8 cellular contexts compared by ENCODE assay signal in genomic region chr1:203271018-203271743, GRCh38. TPM values are rescaled to one million over a fixed set of nuclear protein-coding genes. Genes with fewer than 3 reads are reported as not detected.
DNase-seq lines count a peak whose midpoint lies in the region; ATAC-seq and TF ChIP-seq lines count a peak whose summit lies in the region.

No MANE protein-coding gene starts in this region.

- CTCF ChIA-PET in activated naive CD4-positive, alpha-beta T cell treated with anti-CD3 and anti-CD28 coated beads for 36 hours (lab: Charles Lee): interaction anchor here (0.6 to 11.2 kb wide), 14 partner anchors 18 to 234 kb away, joined by 3 to 686 read pairs (median 31); partner anchors contain the start of genes BTG2 and FMOD

- no peaks in the 10 kb centered on the region for H3K9me3 Mint-ChIP-seq in activated naive CD4-positive, alpha-beta T cell treated with anti-CD3 and anti-CD28 coated beads for 36 hours

- H3K27ac ChIP-seq in right atrium auricular region (no peak overlapping the region), skeletal muscle tissue (ENCODE audit: low read depth, low read length) (peak overlapping the region; percentile 69)

- H3K27me3 Mint-ChIP-seq in activated naive CD4-positive, alpha-beta T cell treated with anti-CD3 and anti-CD28 coated beads for 36 hours (ENCODE audit: low read depth): no peaks in the 10 kb centered on the region

- intact Hi-C loops in activated naive CD4-positive, alpha-beta T cell treated with anti-CD3 and anti-CD28 coated beads for 36 hours (cut with micrococcal nuclease): no loop called here

- H3K9ac ChIP-seq in skeletal muscle tissue (ENCODE audit: low read depth in 1 of 3, low read length in 3 of 3): peak overlapping the region in 2 of 3 donors; percentile 28 to 69

- H3K4me3 ChIP-seq in right atrium auricular region (no peak overlapping the region), skeletal muscle tissue (ENCODE audit: low read length in 3 of 3) (peak overlapping the region in 2 of 3 donors; percentile 22 to 41)

- peak; percentile 37 for ATAC-seq in HG02623 (IDR thresholded peaks at IDR 0.05; ENCODE audit: unreplicated experiment)
- no peak for ATAC-seq in HG02981 (IDR thresholded peaks at IDR 0.05; ENCODE audit: unreplicated experiment)

- H3K36me3 Mint-ChIP-seq in activated naive CD4-positive, alpha-beta T cell treated with anti-CD3 and anti-CD28 coated beads for 36 hours (ENCODE audit: low read depth): no peaks in the 10 kb centered on the region

- no peak overlapping the region for H3K4me3 Mint-ChIP-seq in activated naive CD4-positive, alpha-beta T cell treated with anti-CD3 and anti-CD28 coated beads for 36 hours

- H3K27me3 ChIP-seq in right atrium auricular region (no peaks in the 10 kb centered on the region), skeletal muscle tissue (ENCODE audit: control insufficient read depth in 3 of 3, insufficient read depth in 3 of 3, low read length in 3 of 3) (no peaks in the 10 kb centered on the region)

- peaks cover 0 to 56% of the 10 kb centered on the region in 2 donors for H3K4me1 ChIP-seq in right atrium auricular region
- H3K4me1 ChIP-seq in skeletal muscle tissue (ENCODE audit: control insufficient read depth in 3 of 3, insufficient read depth in 3 of 3, low read length in 3 of 3): peaks cover 62 to 75% (median 73%) of the 10 kb centered on the region in 3 donors

- H3K9me3 ChIP-seq in right atrium auricular region (no peaks in the 10 kb centered on the region), skeletal muscle tissue (ENCODE audit: control insufficient read depth in 3 of 3, low read length in 3 of 3) (no peaks in the 10 kb centered on the region)

- H3K36me3 ChIP-seq in right atrium auricular region (no peaks in the 10 kb centered on the region), skeletal muscle tissue (ENCODE audit: control insufficient read depth in 3 of 3, insufficient read depth in 3 of 3, low read length in 3 of 3) (no peaks in the 10 kb centered on the region)

- peak; percentile 41 for DNase-seq in COR-L47 (lab: John Stamatoyannopoulos, UW)
- DNase-seq in RPMI7951 (ENCODE audit: low read depth): peak; percentile 65
- DNase-seq in activated naive CD4-positive, alpha-beta T cell treated with anti-CD3 and anti-CD28 coated beads for 36 hours: peak; percentile 89
- DNase-seq in right atrium auricular region (ENCODE audit: low spot score): peak; percentile 92
- no peak for DNase-seq in NCI-H345 (lab: John Stamatoyannopoulos, UW)

- TF ChIP-seq CTCF in right atrium auricular region (IDR thresholded peaks at IDR 0.05): no peak

- H3K27ac Mint-ChIP-seq in activated naive CD4-positive, alpha-beta T cell treated with anti-CD3 and anti-CD28 coated beads for 36 hours: peak overlapping the region; percentile 69

- peaks cover 45% of the 10 kb centered on the region for H3K4me1 Mint-ChIP-seq in activated naive CD4-positive, alpha-beta T cell treated with anti-CD3 and anti-CD28 coated beads for 36 hours (ENCODE audit: low read depth)

RNA-seq across cellular contexts. Expression of gene BTG2, which starts 34.1 kb away (rescaled TPM):
- 0.60 and 0.78 TPM in 2 replicates for total RNA-seq in RPMI7951 (2014; rRNA removed; shearing (Covaris generic))
- 100 to 1,000 TPM; 106 to 109 TPM for total RNA-seq in activated naive CD4-positive, alpha-beta T cell treated with anti-CD3 and anti-CD28 coated beads for 36 hours
- total RNA-seq in right atrium auricular region (100 to 1,000 TPM; 132 to 254 TPM), skeletal muscle tissue (32.4 TPM)

RNA-seq across cellular contexts. Expression of gene CHIT1, which starts 41.7 kb away (rescaled TPM):
- not detected in 2 replicates for total RNA-seq in RPMI7951 (2014; rRNA removed; shearing (Covaris generic))
- 1 to 10 TPM; 1.1 to 1.3 TPM for total RNA-seq in activated naive CD4-positive, alpha-beta T cell treated with anti-CD3 and anti-CD28 coated beads for 36 hours
- not detected for total RNA-seq in right atrium auricular region
- under 0.01 TPM for total RNA-seq in skeletal muscle tissue

Comparison
In these comparisons a context has a peak if more than half of its experiments do, and no peak if none do; other contexts are left out.
1. H3K4me3 ChIP-seq: peak in skeletal muscle tissue (2 of 3); none in right atrium auricular region (0 of 2).
2. RNA of gene BTG2, which starts 34.1 kb away (total RNA-seq): 132 to 254 TPM in right atrium auricular region, 106 to 109 TPM in activated naive CD4-positive, alpha-beta T cell treated with anti-CD3 and anti-CD28 coated beads for 36 hours and 32.4 TPM in skeletal muscle tissue (single experiment); 0.60 to 0.78 TPM in RPMI7951; every median in the first group is over 10 times any median in the second.